In the genomic region with DNA sequence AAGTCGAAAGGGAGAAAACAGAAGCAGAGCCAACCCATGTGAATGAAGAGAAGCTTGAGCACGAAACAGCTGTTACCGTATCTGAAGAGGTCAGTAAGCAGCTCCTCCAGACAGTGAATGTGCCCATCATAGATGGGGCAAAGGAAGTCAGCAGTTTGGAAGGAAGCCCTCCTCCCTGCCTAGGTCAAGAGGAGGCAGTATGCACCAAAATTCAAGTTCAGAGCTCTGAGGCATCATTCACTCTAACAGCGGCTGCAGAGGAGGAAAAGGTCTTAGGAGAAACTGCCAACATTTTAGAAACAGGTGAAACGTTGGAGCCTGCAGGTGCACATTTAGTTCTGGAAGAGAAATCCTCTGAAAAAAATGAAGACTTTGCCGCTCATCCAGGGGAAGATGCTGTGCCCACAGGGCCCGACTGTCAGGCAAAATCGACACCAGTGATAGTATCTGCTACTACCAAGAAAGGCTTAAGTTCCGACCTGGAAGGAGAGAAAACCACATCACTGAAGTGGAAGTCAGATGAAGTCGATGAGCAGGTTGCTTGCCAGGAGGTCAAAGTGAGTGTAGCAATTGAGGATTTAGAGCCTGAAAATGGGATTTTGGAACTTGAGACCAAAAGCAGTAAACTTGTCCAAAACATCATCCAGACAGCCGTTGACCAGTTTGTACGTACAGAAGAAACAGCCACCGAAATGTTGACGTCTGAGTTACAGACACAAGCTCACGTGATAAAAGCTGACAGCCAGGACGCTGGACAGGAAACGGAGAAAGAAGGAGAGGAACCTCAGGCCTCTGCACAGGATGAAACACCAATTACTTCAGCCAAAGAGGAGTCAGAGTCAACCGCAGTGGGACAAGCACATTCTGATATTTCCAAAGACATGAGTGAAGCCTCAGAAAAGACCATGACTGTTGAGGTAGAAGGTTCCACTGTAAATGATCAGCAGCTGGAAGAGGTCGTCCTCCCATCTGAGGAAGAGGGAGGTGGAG, we compare ENCODE assay signal across 19 cellular contexts. TPM values are rescaled to one million over a fixed set of nuclear protein-coding genes. Genes with fewer than 3 reads are reported as not detected.
DNase-seq lines count a peak whose midpoint lies in the region; ATAC-seq, FAIRE-seq and TF ChIP-seq lines count a peak whose summit lies in the region.
"Had no signal": no experiment of that assay in that cellular context is flagged by ENCODE, and none has a peak within 500 bp of the region (broad histone marks: within the 10 kb centered on the region; RNA-seq: fewer than 3 reads in every experiment).

No MANE protein-coding gene starts in this region.

- POLR2A ChIA-PET in IMR-90 (lab: Charles Lee; ENCODE audit: unreplicated experiment), result no interaction called here
- POLR2A ChIA-PET in K562 (lab: Yijun Ruan, JAX), result interaction anchor here (0.5 to 1.0 kb wide), 3 partner anchors 10 to 22 kb away, joined by 3 to 4 read pairs (median 3); no protein-coding TSS in a partner anchor

- no peaks in the 10 kb centered on the region for H3K4me1 ChIP-seq in IMR-90 (ENCODE audit: control insufficient read depth, insufficient read depth, low read length)
- peaks cover 0 to 4% of the 10 kb centered on the region in 2 experiments; a peak in 3 of 5 replicates for H3K4me1 ChIP-seq in K562 (replicated peaks in 1 of 2; ENCODE audit: control insufficient read depth in 2 of 2, insufficient read depth in 2 of 2, low read length in 2 of 2)

- ATAC-seq in IMR-90 (ENCODE audit: low read depth), result no peak
- peak; percentile 14; the same call in 1 of the 3 replicates for ATAC-seq in K562
- ATAC-seq in HG03039 (IDR thresholded peaks at IDR 0.05; ENCODE audit: unreplicated experiment), result no peak

- no peak overlapping the region for H2BK120ac ChIP-seq in IMR-90 (ENCODE audit: low read depth, low read length)

- H3K9ac ChIP-seq in IMR-90 (ENCODE audit: low read depth, low read length) (no peak overlapping the region), K562 (ENCODE audit: insufficient read depth in 1 of 2, low read depth in 2 of 2, low read length in 2 of 2) (no peak overlapping the region; a peak in 1 of 4 replicates)

- H3K27me3 ChIP-seq in IMR-90 (ENCODE audit: control insufficient read depth, insufficient read depth, low read length) (no peaks in the 10 kb centered on the region), K562 (ENCODE audit: control insufficient read depth in 2 of 2, insufficient read depth in 2 of 2, low read length in 2 of 2) (peaks cover 51 to 59% of the 10 kb centered on the region in 2 experiments)
- H3K27me3 ChIP-seq: SJSA1 had no signal

- H2AK5ac ChIP-seq in IMR-90 (ENCODE audit: low read depth, low read length), result no peak overlapping the region

- H2BK5ac ChIP-seq in IMR-90 (ENCODE audit: low read depth, low read length, poor library complexity, severe bottlenecking), result no peak overlapping the region

- H3K9me3 ChIP-seq in IMR-90 (ENCODE audit: control insufficient read depth, insufficient read depth, low read length), result no peaks in the 10 kb centered on the region
- no peaks in the 10 kb centered on the region for H3K9me3 ChIP-seq in K562 (replicated peaks; ENCODE audit: control insufficient read depth, insufficient read depth, low read depth, low read length)
- H3K9me3 ChIP-seq: SJSA1 had no signal

- H3K14ac ChIP-seq in IMR-90 (replicated peaks; ENCODE audit: low read depth, low read length), result no peak overlapping the region

- H2AK9ac ChIP-seq in IMR-90 (replicated peaks; ENCODE audit: low read depth, low read length, poor library complexity), result no peak overlapping the region

- TSS peak; percentile 20 for BruUV-seq in IMR-90 (replicated peaks; lab: Mats Ljungman, UMichigan)
- no TSS peak for BruUV-seq in K562 (replicated peaks; lab: Mats Ljungman, UMichigan)

- intact Hi-C loops in IMR-90 (cut with micrococcal nuclease), result no loop called here
- intact Hi-C loops in K562 (cut with micrococcal nuclease), result no loop called here

- H3K9me1 ChIP-seq in IMR-90 (ENCODE audit: insufficient read depth, low read length), result 0 out of 2 replicates have a peak, but pooled peaks cover 6% of the 10 kb centered on the region
- no peaks in the 10 kb centered on the region for H3K9me1 ChIP-seq in K562 (ENCODE audit: control insufficient read depth, insufficient read depth, low read length)

- CTCF ChIA-PET in IMR-90 (lab: Yijun Ruan, JAX) (interaction anchor here (1.0 kb wide), 1 partner anchor 338 kb away, joined by 3 read pairs; no protein-coding TSS in a partner anchor), K562 (lab: Yijun Ruan, JAX; ENCODE audit: low intra/inter-chr PET ratio) (interaction anchor here (0.6 kb wide), 1 partner anchor 51 kb away, joined by 3 read pairs; no protein-coding TSS in a partner anchor)

- no peak overlapping the region for H3K23ac ChIP-seq in IMR-90 (ENCODE audit: low read depth, low read length)

- H3K36me3 ChIP-seq in IMR-90 (ENCODE audit: control insufficient read depth, insufficient read depth, low read length) (peaks cover 44% of the 10 kb centered on the region), K562 (ENCODE audit: control insufficient read depth, insufficient read depth, low read length) (no peaks in the 10 kb centered on the region)
- H3K36me3 ChIP-seq: SJSA1 had no signal

- H3K79me1 ChIP-seq in IMR-90 (ENCODE audit: low read depth in 1 of 2, low read length in 2 of 2), result peaks cover 3 to 6% of the 10 kb centered on the region in 2 experiments; a peak in 1 of 4 replicates

- no peak for TF ChIP-seq CTCF in IMR-90 (conservative IDR thresholded peaks at IDR 0.05; ENCODE audit: low read depth, low read length)
- no peak; a peak in 1 of 6 replicates for TF ChIP-seq CTCF in K562 (IDR thresholded peaks at IDR 0.05 in 2 of 3, conservative IDR thresholded peaks at IDR 0.05 in 1 of 3; ENCODE audit: insufficient read depth in 2 of 3, low read depth in 1 of 3, low read length in 3 of 3)
- no peak for TF ChIP-seq CTCF in GM13977 (IDR thresholded peaks at IDR 0.05; ENCODE audit: extremely low read depth, insufficient read depth, missing control alignments)

- H3K79me2 ChIP-seq in K562 (ENCODE audit: control insufficient read depth, insufficient read depth, low read length), result no peaks in the 10 kb centered on the region

- H3K4me2 ChIP-seq in IMR-90 (ENCODE audit: low read depth, low read length), result no peak overlapping the region
- H3K4me2 ChIP-seq in K562 (ENCODE audit: insufficient read depth, low read length), result no peak overlapping the region; the same call in 1 of the 2 replicates
- H3K4me2 ChIP-seq: PC-9 had no signal

- no peak overlapping the region for H2BK15ac ChIP-seq in IMR-90 (ENCODE audit: low read depth, low read length)

- no peak overlapping the region for H4K91ac ChIP-seq in IMR-90 (ENCODE audit: insufficient read depth, low read depth, low read length)

- H3K56ac ChIP-seq in IMR-90 (ENCODE audit: extremely low read depth, insufficient read depth, low read length), result no peak overlapping the region

- no peak overlapping the region for H3K4ac ChIP-seq in IMR-90 (ENCODE audit: low read depth, low read length)

- 80% methylated on average over 8 of the region's 19 CpGs; no CpG with 5 or more reads in 1 of the 2 experiments for WGBS in IMR-90 (ENCODE audit: extremely low coverage in 2 of 2, insufficient read length in 1 of 2), 2 experiments
- WGBS in K562 (ENCODE audit: insufficient coverage, low coverage, missing lambda C conversion rate), result 3% methylated on average over 19 of the region's 19 CpGs

- H4K5ac ChIP-seq in IMR-90 (ENCODE audit: low read depth, low read length), result no peak overlapping the region

- no peak overlapping the region for H3K27ac ChIP-seq in IMR-90 (ENCODE audit: insufficient read depth, low read length)
- no peak overlapping the region for H3K27ac ChIP-seq in K562 (ENCODE audit: extremely low read depth, low read depth, low read length)
- H3K27ac ChIP-seq: C4-2B, PC-9, SJSA1 had no signal

- no peak overlapping the region for H3K18ac ChIP-seq in IMR-90 (ENCODE audit: low read depth, low read length)

- TF ChIP-seq EP300 in K562 (IDR thresholded peaks at IDR 0.05; ENCODE audit: low read length), result no peak

- TF ChIP-seq RAD21 in IMR-90 (IDR thresholded peaks at IDR 0.05; ENCODE audit: low read length), result no peak
- TF ChIP-seq RAD21 in K562 (CRISPR knock-in tag; conservative IDR thresholded peaks at IDR 0.05 in 1 of 2, IDR thresholded peaks at IDR 0.05 in 1 of 2), result peak in 1 of 2 experiments; percentile 21; a peak in 1 of 4 replicates

- H3K4me3 ChIP-seq in IMR-90 (ENCODE audit: insufficient read depth, low read depth, low read length) (no peak overlapping the region), K562 (no peak overlapping the region)
- H3K4me3 ChIP-seq: PC-9, SJSA1 had no signal

- dilution Hi-C loops in IMR-90 (cut with HindIII; ENCODE audit: low sequenced_read_pairs, unreplicated experiment), result no loop called here

- TF ChIP-seq POLR2A in IMR-90 (IDR thresholded peaks at IDR 0.05; ENCODE audit: low read depth, low read length), result no peak
- no peak for TF ChIP-seq POLR2A in K562 (conservative IDR thresholded peaks at IDR 0.05)
- no peak for TF ChIP-seq POLR2A in GM12891 (IDR thresholded peaks at IDR 0.05; ENCODE audit: low read depth, low read length)

- H4K8ac ChIP-seq in IMR-90 (ENCODE audit: low read depth in 2 of 2, low read length in 2 of 2), result no peak overlapping the region

- H2AFZ ChIP-seq in IMR-90 (replicated peaks; ENCODE audit: low read length, poor library complexity) (peak overlapping the region; percentile 16), K562 (ENCODE audit: low read depth, low read length) (no peak overlapping the region)
- H2AFZ ChIP-seq: PC-9 had no signal

- FAIRE-seq in K562 (lab: Jason Lieb, UNC), result no peak
- no peak for FAIRE-seq in GM12891 (lab: Jason Lieb, UNC)
- FAIRE-seq: D721Med, HTR-8/SVneo had no signal

- DNase-seq in IMR-90, result no peak
- peak; percentile 15 to 57 for DNase-seq in NOMO-1 (lab: John Stamatoyannopoulos, UW; ENCODE audit: unreplicated experiment in 2 of 2)
- DNase-seq in K562 (ENCODE audit: extremely low read depth in 1 of 4, low spot score in 3 of 4), result no peak
- DNase-seq in mesenteric fat pad (ENCODE audit: low spot score), result peak; percentile 81
- no peak for DNase-seq in GM12891 (ENCODE audit: insufficient read length, low spot score)
- no peak for DNase-seq in NCI-H345 (lab: John Stamatoyannopoulos, UW)
- DNase-seq in GM13977 (ENCODE audit: low spot score), result no peak
- DNase-seq: AML-193, H7, NCI-H1105, NCI-H2081, NCI-H510A, NCI-H774, PC-9 had no signal

- no peaks in the 10 kb centered on the region; the same call in 1 of the 2 replicates for H4K20me1 ChIP-seq in IMR-90 (ENCODE audit: insufficient read depth, low read length)
- H4K20me1 ChIP-seq in K562 (replicated peaks; ENCODE audit: control insufficient read depth, insufficient read depth, low read length), result 0 out of 2 replicates have a peak, but pooled peaks cover 4% of the 10 kb centered on the region

- H2BK20ac ChIP-seq in IMR-90 (ENCODE audit: low read depth, low read length), result no peak overlapping the region

- in situ Hi-C loops in IMR-90 (cut with MboI; ENCODE audit: low sequenced_read_pairs) (no loop called here), K562 (cut with MboI) (no loop called here), GM13977 (cut with MboI; ENCODE audit: low pct_unique_long_range_greater_than_20kb, low sequenced_read_pairs, unreplicated experiment) (no loop called here)

RNA-seq across cellular contexts. Expression of gene ZBTB2, which starts 38.7 kb away (rescaled TPM):
- 11.7 and 11.8 TPM in 2 replicates for total RNA-seq in IMR-90 (2012; rRNA removed)
- 17.7 and 17.8 TPM in 2 replicates for polyA plus RNA-seq in IMR-90 (2012; rRNA removed)
- polyA plus RNA-seq in IMR-90 (2012; cell fraction: cytosol; rRNA removed), result 4.3 and 9.6 TPM in 2 replicates
- polyA plus RNA-seq in IMR-90 (2012; cell fraction: nucleus; rRNA removed; ENCODE audit: low replicate concordance), result 5.6 and 10.9 TPM in 2 replicates
- 5.8 and 7.3 TPM in 2 replicates for total RNA-seq in K562 (2011; cell fraction: chromatin; rRNA removed; ENCODE audit: low replicate concordance)
- total RNA-seq in K562 (2011; cell fraction: nucleolus; rRNA removed), result 2.9 and 3.5 TPM in 2 replicates
- total RNA-seq in K562 (2011; cell fraction: nucleoplasm; rRNA removed), result 4.9 and 6.0 TPM in 2 replicates
- 13.3 and 17.3 TPM in 2 replicates for total RNA-seq in K562 (2014; rRNA removed)
- total RNA-seq in K562 (2014; rRNA removed; fragmentation: Illumina TruSeq; extraction: Trizol), result 17.0 and 18.9 TPM in 2 replicates
- 21.8 and 23.3 TPM in 2 replicates for total RNA-seq in K562 (2015; rRNA removed; fragmentation: Illumina TruSeq; extraction: Trizol)
- 15.2 and 16.4 TPM in 2 replicates for total RNA-seq in K562 (2021)
- 12.7 and 17.2 TPM in 2 replicates for polyA plus RNA-seq in K562 (2011; rRNA removed)
- 12.9 and 17.2 TPM in 2 replicates for polyA plus RNA-seq in K562 (2011; cell fraction: cytosol; rRNA removed)
- polyA plus RNA-seq in K562 (2011; cell fraction: nucleus; rRNA removed), result 6.1 and 6.8 TPM in 2 replicates
- polyA plus RNA-seq in K562 (2012), result 12.4 and 14.8 TPM in 2 replicates
- polyA plus RNA-seq in K562 (2014; fragmentation: Illumina TruSeq; extraction: Trizol), result 20.8 and 26.2 TPM in 2 replicates
- 1 to 10 TPM; 5.1 to 6.0 TPM for polyA plus RNA-seq in K562 (2014; fragmentation: Nextera tagmentation; extraction: Ambion mirVana)
- polyA plus RNA-seq in K562 (2014; rRNA removed), result 14.5 and 18.1 TPM in 2 replicates
- polyA minus RNA-seq in K562 (2011; rRNA and poly(A)+ RNA removed), result 18.4 and 28.1 TPM in 2 replicates
- 5.6 and 9.1 TPM in 2 replicates for polyA minus RNA-seq in K562 (2011; cell fraction: cytosol; rRNA and poly(A)+ RNA removed)
- 2.6 and 3.8 TPM in 2 replicates for polyA minus RNA-seq in K562 (2011; cell fraction: nucleus; rRNA and poly(A)+ RNA removed)
- 10.7 TPM for total RNA-seq in mesenteric fat pad
- 11.9 TPM for polyA plus RNA-seq in GM12891 (2012; ENCODE audit: low read depth, missing spikeins)

Comparison
In these comparisons a context has a peak if more than half of its experiments do, and no peak if none do; other contexts are left out.
1. DNase-seq: peak in NOMO-1 (2 of 2) and mesenteric fat pad (single experiment); none in IMR-90 (single experiment), K562 (0 of 4), GM12891 (single experiment), NCI-H345 (single experiment) and GM13977 (single experiment).